1 cellular context compared by ENCODE assay signal in the genomic region with DNA sequence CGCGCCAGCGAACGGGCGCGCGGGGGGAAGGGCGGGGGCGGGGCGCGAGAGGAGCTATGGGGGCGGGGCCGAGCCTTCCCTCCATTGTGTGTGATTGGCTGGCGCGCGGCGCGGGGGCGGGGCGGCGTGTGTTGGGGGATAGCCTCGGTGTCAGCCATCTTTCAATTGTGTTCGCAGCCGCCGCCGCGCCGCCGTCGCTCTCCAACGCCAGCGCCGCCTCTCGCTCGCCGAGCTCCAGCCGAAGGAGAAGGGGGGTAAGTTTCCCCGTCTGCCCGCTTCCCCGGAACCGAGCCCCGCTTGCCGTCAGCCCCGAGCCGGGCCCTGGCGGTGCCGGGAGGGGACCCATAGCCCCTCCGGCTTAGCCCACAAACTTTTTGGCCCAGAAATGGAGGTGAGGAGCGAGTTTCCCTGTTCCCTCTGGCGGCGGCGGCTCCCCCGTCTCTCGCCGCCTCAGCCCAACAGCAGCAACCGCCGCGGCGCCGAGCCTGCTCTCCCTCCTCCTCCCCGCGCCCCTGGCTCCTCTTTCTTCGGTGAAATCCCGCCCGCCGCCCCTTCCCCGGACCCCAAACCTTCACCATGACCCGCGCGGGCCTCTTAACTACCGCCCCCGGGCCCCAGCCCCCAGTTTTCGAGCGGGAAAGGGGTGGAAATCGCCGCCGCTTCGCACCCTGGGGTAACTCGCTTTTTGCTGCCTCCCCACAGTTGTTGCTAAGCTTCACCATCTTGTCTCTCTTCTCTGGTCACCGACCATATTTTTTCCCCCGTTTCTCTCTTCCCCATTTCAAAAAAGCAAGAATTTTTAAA.
A peak's percentile ranks its signal among the peaks of the same experiment; 100 is the strongest.
TF ChIP-seq lines count a peak whose summit lies in the region.

A gene (plus strand): TSS at position 159 of the 804 bp plus-strand sequence. CDS start 1,636 bp downstream, outside the sequence.

TF ChIP-seq in HepG2, 621 proteins besides CTCF, POLR2A, EP300 and RAD21 (continued from another document and continues in another):
- no peak for TF ChIP-seq ZNF766 (CRISPR knock-in tag; IDR thresholded peaks at IDR 0.05; ENCODE audit: borderline replicate concordance)
- TF ChIP-seq, protein P1, sequence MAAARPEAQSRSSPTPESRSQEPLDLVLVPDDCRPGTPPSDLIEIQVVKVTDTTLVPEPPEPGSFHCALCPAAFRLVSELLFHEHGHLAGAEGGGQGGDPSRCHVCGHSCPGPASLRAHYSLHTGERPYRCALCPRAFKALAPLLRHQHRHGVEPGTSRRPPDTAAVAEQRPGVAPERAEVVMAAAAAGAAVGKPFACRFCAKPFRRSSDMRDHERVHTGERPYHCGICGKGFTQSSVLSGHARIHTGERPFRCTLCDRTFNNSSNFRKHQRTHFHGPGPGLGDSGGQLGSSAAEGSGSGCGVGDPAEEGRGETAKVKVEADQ (CRISPR knock-in tag; IDR thresholded peaks at IDR 0.05; ENCODE audit: borderline replicate concordance), result no peak
- TF ChIP-seq ZNF782 (CRISPR knock-in tag; IDR thresholded peaks at IDR 0.05; ENCODE audit: borderline replicate concordance), result no peak; the same call in 1 of the 2 replicates
- TF ChIP-seq ZNF10 (CRISPR knock-in tag; IDR thresholded peaks at IDR 0.05; ENCODE audit: borderline replicate concordance, low read depth), result no peak
- TF ChIP-seq, protein P2, sequence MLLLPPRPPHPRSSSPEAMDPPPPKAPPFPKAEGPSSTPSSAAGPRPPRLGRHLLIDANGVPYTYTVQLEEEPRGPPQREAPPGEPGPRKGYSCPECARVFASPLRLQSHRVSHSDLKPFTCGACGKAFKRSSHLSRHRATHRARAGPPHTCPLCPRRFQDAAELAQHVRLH (CRISPR knock-in tag; IDR thresholded peaks at IDR 0.05; ENCODE audit: borderline replicate concordance, low read depth), result peak; percentile 86; the same call in 1 of the 2 replicates
- TF ChIP-seq, protein P3, sequence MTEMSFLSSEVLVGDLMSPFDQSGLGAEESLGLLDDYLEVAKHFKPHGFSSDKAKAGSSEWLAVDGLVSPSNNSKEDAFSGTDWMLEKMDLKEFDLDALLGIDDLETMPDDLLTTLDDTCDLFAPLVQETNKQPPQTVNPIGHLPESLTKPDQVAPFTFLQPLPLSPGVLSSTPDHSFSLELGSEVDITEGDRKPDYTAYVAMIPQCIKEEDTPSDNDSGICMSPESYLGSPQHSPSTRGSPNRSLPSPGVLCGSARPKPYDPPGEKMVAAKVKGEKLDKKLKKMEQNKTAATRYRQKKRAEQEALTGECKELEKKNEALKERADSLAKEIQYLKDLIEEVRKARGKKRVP (CRISPR knock-in tag; IDR thresholded peaks at IDR 0.05), result no peak
- TF ChIP-seq, protein P4, sequence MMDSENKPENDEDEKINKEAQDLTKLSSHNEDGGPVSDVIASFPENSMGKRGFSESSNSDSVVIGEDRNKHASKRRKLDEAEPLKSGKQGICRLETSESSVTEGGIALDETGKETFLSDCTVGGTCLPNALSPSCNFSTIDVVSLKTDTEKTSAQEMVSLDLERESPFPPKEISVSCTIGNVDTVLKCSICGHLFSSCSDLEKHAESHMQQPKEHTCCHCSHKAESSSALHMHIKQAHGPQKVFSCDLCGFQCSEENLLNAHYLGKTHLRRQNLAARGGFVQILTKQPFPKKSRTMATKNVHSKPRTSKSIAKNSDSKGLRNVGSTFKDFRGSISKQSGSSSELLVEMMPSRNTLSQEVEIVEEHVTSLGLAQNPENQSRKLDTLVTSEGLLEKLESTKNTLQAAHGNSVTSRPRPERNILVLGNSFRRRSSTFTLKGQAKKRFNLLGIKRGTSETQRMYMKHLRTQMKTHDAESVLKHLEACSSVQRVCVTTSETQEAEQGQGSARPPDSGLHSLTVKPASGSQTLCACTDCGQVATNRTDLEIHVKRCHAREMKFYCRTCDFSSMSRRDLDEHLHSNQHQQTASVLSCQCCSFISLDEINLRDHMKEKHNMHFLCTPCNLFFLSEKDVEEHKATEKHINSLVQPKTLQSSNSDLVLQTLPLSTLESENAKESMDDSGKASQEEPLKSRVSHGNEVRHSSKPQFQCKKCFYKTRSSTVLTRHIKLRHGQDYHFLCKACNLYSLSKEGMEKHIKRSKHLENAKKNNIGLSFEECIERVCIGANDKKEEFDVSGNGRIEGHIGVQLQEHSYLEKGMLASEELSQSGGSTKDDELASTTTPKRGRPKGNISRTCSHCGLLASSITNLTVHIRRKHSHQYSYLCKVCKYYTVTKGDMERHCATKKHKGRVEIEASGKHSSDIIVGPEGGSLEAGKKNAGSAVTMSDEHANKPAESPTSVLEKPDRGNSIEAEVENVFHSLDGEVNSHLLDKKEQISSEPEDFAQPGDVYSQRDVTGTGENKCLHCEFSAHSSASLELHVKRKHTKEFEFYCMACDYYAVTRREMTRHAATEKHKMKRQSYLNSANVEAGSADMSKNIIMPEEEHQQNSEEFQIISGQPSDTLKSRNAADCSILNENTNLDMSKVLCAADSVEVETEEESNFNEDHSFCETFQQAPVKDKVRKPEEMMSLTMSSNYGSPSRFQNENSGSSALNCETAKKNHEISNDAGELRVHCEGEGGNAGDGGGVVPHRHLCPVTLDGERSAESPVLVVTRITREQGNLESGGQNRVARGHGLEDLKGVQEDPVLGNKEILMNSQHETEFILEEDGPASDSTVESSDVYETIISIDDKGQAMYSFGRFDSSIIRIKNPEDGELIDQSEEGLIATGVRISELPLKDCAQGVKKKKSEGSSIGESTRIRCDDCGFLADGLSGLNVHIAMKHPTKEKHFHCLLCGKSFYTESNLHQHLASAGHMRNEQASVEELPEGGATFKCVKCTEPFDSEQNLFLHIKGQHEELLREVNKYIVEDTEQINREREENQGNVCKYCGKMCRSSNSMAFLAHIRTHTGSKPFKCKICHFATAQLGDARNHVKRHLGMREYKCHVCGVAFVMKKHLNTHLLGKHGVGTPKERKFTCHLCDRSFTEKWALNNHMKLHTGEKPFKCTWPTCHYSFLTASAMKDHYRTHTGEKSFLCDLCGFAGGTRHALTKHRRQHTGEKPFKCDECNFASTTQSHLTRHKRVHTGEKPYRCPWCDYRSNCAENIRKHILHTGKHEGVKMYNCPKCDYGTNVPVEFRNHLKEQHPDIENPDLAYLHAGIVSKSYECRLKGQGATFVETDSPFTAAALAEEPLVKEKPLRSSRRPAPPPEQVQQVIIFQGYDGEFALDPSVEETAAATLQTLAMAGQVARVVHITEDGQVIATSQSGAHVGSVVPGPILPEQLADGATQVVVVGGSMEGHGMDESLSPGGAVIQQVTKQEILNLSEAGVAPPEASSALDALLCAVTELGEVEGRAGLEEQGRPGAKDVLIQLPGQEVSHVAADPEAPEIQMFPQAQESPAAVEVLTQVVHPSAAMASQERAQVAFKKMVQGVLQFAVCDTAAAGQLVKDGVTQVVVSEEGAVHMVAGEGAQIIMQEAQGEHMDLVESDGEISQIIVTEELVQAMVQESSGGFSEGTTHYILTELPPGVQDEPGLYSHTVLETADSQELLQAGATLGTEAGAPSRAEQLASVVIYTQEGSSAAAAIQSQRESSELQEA (CRISPR knock-in tag; IDR thresholded peaks at IDR 0.05; ENCODE audit: not compliant biosample characterization), result no peak
- no peak for TF ChIP-seq ATM (IDR thresholded peaks at IDR 0.05; ENCODE audit: borderline replicate concordance)
- TF ChIP-seq, protein P5, sequence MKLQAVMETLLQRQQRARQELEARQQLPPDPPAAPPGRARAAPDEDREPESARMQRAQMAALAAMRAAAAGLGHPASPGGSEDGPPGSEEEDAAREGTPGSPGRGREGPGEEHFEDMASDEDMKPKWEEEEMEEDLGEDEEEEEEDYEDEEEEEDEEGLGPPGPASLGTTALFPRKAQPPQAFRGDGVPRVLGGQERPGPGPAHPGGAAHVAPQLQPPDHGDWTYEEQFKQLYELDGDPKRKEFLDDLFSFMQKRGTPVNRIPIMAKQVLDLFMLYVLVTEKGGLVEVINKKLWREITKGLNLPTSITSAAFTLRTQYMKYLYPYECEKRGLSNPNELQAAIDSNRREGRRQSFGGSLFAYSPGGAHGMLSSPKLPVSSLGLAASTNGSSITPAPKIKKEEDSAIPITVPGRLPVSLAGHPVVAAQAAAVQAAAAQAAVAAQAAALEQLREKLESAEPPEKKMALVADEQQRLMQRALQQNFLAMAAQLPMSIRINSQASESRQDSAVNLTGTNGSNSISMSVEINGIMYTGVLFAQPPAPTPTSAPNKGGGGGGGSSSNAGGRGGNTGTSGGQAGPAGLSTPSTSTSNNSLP (IDR thresholded peaks at IDR 0.05; ENCODE audit: low read depth, low read length), result no peak
- TF ChIP-seq ZNF720 (CRISPR knock-in tag; IDR thresholded peaks at IDR 0.05), result no peak
- TF ChIP-seq SOX13 (IDR thresholded peaks at IDR 0.05), result no peak
- peak in 1 of 2 experiments; percentile 58; a peak in 2 of 4 replicates for TF ChIP-seq SOX13 (CRISPR knock-in tag; conservative IDR thresholded peaks at IDR 0.05 in 1 of 2, IDR thresholded peaks at IDR 0.05 in 1 of 2)
- no peak for TF ChIP-seq ZNF383 (CRISPR knock-in tag; IDR thresholded peaks at IDR 0.05; ENCODE audit: borderline replicate concordance)
- TF ChIP-seq ZFP90 (CRISPR knock-in tag; IDR thresholded peaks at IDR 0.05; ENCODE audit: borderline replicate concordance), result no peak; the same call in 1 of the 2 replicates
- TF ChIP-seq ZMYM3 (CRISPR knock-in tag; IDR thresholded peaks at IDR 0.05), result no peak
- TF ChIP-seq RARA (CRISPR knock-in tag; IDR thresholded peaks at IDR 0.05), result no peak
- TF ChIP-seq NBN (conservative IDR thresholded peaks at IDR 0.05), result no peak
- TF ChIP-seq ZC3H4 (CRISPR knock-in tag; IDR thresholded peaks at IDR 0.05; ENCODE audit: borderline replicate concordance), result no peak
- peak; percentile 20; the same call in 1 of the 2 replicates for TF ChIP-seq NCOR1 (IDR thresholded peaks at IDR 0.05; ENCODE audit: borderline replicate concordance, low read length)
- TF ChIP-seq, protein P6, sequence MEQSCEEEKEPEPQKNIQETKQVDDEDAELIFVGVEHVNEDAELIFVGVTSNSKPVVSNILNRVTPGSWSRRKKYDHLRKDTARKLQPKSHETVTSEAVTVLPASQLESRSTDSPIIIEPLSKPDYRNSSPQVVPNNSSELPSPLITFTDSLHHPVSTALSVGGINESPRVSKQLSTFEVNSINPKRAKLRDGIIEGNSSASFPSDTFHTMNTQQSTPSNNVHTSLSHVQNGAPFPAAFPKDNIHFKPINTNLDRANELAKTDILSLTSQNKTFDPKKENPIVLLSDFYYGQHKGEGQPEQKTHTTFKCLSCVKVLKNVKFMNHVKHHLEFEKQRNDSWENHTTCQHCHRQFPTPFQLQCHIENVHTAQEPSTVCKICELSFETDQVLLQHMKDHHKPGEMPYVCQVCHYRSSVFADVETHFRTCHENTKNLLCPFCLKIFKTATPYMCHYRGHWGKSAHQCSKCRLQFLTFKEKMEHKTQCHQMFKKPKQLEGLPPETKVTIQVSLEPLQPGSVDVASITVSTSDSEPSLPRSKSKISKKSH (CRISPR knock-in tag; IDR thresholded peaks at IDR 0.05; ENCODE audit: borderline replicate concordance), result peak; percentile 44; the same call in 1 of the 2 replicates
- TF ChIP-seq MAFF (IDR thresholded peaks at IDR 0.05; ENCODE audit: low read depth, low read length), result no peak
- TF ChIP-seq AGO1 (IDR thresholded peaks at IDR 0.05; ENCODE audit: low read depth, low read length, poor library complexity, severe bottlenecking), result peak; percentile 55
- TF ChIP-seq DNMT3B (CRISPR knock-in tag; conservative IDR thresholded peaks at IDR 0.05), result no peak
- TF ChIP-seq, protein P7, sequence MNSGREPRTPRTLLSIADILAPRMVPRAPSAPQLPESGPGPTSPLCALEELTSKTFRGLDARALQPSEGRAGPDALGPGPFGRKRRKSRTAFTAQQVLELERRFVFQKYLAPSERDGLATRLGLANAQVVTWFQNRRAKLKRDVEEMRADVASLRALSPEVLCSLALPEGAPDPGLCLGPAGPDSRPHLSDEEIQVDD (CRISPR knock-in tag; IDR thresholded peaks at IDR 0.05; ENCODE audit: borderline replicate concordance), result no peak
- TF ChIP-seq KLF11 (CRISPR knock-in tag; IDR thresholded peaks at IDR 0.05), result no peak
- no peak for TF ChIP-seq RFXANK (CRISPR knock-in tag; IDR thresholded peaks at IDR 0.05)
- no peak for TF ChIP-seq ZNF17 (CRISPR knock-in tag; IDR thresholded peaks at IDR 0.05)
- no peak for TF ChIP-seq ZNF382 (CRISPR knock-in tag; IDR thresholded peaks at IDR 0.05; ENCODE audit: borderline replicate concordance)
- TF ChIP-seq MAF1 (CRISPR knock-in tag; IDR thresholded peaks at IDR 0.05; ENCODE audit: borderline replicate concordance), result no peak
- TF ChIP-seq ZBTB1 (CRISPR knock-in tag; IDR thresholded peaks at IDR 0.05; ENCODE audit: borderline replicate concordance), result no peak
- TF ChIP-seq ZIK1 (CRISPR knock-in tag; IDR thresholded peaks at IDR 0.05; ENCODE audit: borderline replicate concordance, low read depth), result no peak
- TF ChIP-seq ZNF780A (CRISPR knock-in tag; IDR thresholded peaks at IDR 0.05), result no peak; the same call in 1 of the 2 replicates
- TF ChIP-seq ZNF296 (CRISPR knock-in tag; conservative IDR thresholded peaks at IDR 0.05), result no peak
- TF ChIP-seq, protein P8, sequence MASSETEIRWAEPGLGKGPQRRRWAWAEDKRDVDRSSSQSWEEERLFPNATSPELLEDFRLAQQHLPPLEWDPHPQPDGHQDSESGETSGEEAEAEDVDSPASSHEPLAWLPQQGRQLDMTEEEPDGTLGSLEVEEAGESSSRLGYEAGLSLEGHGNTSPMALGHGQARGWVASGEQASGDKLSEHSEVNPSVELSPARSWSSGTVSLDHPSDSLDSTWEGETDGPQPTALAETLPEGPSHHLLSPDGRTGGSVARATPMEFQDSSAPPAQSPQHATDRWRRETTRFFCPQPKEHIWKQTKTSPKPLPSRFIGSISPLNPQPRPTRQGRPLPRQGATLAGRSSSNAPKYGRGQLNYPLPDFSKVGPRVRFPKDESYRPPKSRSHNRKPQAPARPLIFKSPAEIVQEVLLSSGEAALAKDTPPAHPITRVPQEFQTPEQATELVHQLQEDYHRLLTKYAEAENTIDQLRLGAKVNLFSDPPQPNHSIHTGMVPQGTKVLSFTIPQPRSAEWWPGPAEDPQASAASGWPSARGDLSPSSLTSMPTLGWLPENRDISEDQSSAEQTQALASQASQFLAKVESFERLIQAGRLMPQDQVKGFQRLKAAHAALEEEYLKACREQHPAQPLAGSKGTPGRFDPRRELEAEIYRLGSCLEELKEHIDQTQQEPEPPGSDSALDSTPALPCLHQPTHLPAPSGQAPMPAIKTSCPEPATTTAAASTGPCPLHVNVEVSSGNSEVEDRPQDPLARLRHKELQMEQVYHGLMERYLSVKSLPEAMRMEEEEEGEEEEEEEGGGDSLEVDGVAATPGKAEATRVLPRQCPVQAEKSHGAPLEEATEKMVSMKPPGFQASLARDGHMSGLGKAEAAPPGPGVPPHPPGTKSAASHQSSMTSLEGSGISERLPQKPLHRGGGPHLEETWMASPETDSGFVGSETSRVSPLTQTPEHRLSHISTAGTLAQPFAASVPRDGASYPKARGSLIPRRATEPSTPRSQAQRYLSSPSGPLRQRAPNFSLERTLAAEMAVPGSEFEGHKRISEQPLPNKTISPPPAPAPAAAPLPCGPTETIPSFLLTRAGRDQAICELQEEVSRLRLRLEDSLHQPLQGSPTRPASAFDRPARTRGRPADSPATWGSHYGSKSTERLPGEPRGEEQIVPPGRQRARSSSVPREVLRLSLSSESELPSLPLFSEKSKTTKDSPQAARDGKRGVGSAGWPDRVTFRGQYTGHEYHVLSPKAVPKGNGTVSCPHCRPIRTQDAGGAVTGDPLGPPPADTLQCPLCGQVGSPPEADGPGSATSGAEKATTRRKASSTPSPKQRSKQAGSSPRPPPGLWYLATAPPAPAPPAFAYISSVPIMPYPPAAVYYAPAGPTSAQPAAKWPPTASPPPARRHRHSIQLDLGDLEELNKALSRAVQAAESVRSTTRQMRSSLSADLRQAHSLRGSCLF (CRISPR knock-in tag; IDR thresholded peaks at IDR 0.05; ENCODE audit: borderline replicate concordance), result no peak
- peak; percentile 13 for TF ChIP-seq TEAD3 (CRISPR knock-in tag; optimal IDR thresholded peaks at IDR 0.05; ENCODE audit: borderline replicate concordance)
- 0 out of 2 replicates have a peak, but pooled peaks have one; percentile 15 for TF ChIP-seq CBFB (CRISPR knock-in tag; IDR thresholded peaks at IDR 0.05)
- peak; percentile 68 for TF ChIP-seq ZNF350 (CRISPR knock-in tag; IDR thresholded peaks at IDR 0.05; ENCODE audit: borderline replicate concordance, low read depth)
- TF ChIP-seq ZNF547 (CRISPR knock-in tag; IDR thresholded peaks at IDR 0.05), result no peak
- no peak for TF ChIP-seq ZNF615 (CRISPR knock-in tag; IDR thresholded peaks at IDR 0.05; ENCODE audit: borderline replicate concordance)
